ENCODE assay signal across 10 cellular contexts in genomic region chr5:178590924-178591423, GRCh38. TPM values are rescaled to one million over a fixed set of nuclear protein-coding genes. Genes with fewer than 3 reads are reported as not detected.
DNase-seq lines count a peak whose midpoint lies in the region; ATAC-seq and TF ChIP-seq lines count a peak whose summit lies in the region.
"Had no signal": no experiment of that assay in that cellular context is flagged by ENCODE, and none has a peak within 500 bp of the region (broad histone marks: within the 10 kb centered on the region; RNA-seq: fewer than 3 reads in every experiment).

No MANE protein-coding gene starts in this region.

- H3K4me1 ChIP-seq in sigmoid colon = peaks cover 0 to 27% (median 21%) of the 10 kb centered on the region in 4 donors

- POLR2A ChIA-PET in activated CD8-positive, alpha-beta T cell treated with anti-CD3 and anti-CD28 coated beads for 36 hours (lab: Charles Lee) = no interaction called here

- H3K4me3 ChIP-seq in sigmoid colon = peak overlapping the region in 2 of 4 donors; percentile 52 to 60
- H3K4me3 ChIP-seq: SJSA1 had no signal

- peaks cover 17% of the 10 kb centered on the region for H3K9me3 Mint-ChIP-seq in activated CD8-positive, alpha-beta T cell treated with anti-CD3 and anti-CD28 coated beads for 36 hours
- peaks cover 6% of the 10 kb centered on the region for H3K9me3 Mint-ChIP-seq in glutamatergic neuron (ENCODE audit: unreplicated experiment)

- WGBS in sigmoid colon, 2 donors = 39 to 41% methylated on average over 9 of the region's 9 CpGs

- TF ChIP-seq POLR2A in sigmoid colon (IDR thresholded peaks at IDR 0.05) = no peak

- H3K4me3 Mint-ChIP-seq in activated CD8-positive, alpha-beta T cell treated with anti-CD3 and anti-CD28 coated beads for 36 hours = peak overlapping the region; percentile 46
- peak overlapping the region; percentile 88 for H3K4me3 Mint-ChIP-seq in glutamatergic neuron (ENCODE audit: unreplicated experiment)

- H3K27me3 Mint-ChIP-seq in activated CD8-positive, alpha-beta T cell treated with anti-CD3 and anti-CD28 coated beads for 36 hours = peaks cover 34% of the 10 kb centered on the region
- peaks cover 6% of the 10 kb centered on the region for H3K27me3 Mint-ChIP-seq in glutamatergic neuron (ENCODE audit: unreplicated experiment)

- TF ChIP-seq CTCF in activated CD8-positive, alpha-beta T cell treated with anti-CD3 and anti-CD28 coated beads for 36 hours (IDR thresholded peaks at IDR 0.05) = peak; percentile 47
- TF ChIP-seq CTCF in glutamatergic neuron (IDR thresholded peaks at IDR 0.05; ENCODE audit: partially characterized antibody, unreplicated experiment) = no peak
- no peak for TF ChIP-seq CTCF in sigmoid colon (IDR thresholded peaks at IDR 0.05)

- CTCF ChIA-PET in activated CD8-positive, alpha-beta T cell treated with anti-CD3 and anti-CD28 coated beads for 36 hours (lab: Charles Lee) = interaction anchor here (0.6 to 2.2 kb wide), 9 partner anchors 9 to 362 kb away, joined by 3 to 6 read pairs (median 5); no protein-coding TSS in a partner anchor

- TF ChIP-seq EP300 in sigmoid colon (IDR thresholded peaks at IDR 0.05) = no peak

- DNase-seq in EH (ENCODE audit: low read depth) = peak; percentile 7
- DNase-seq in activated CD8-positive, alpha-beta T cell treated with anti-CD3 and anti-CD28 coated beads for 36 hours = no peak
- DNase-seq in glutamatergic neuron = no peak
- no peak for DNase-seq in sigmoid colon
- DNase-seq in NCI-H2029 treated with DMSO at 0.1 percent for 48 hours (lab: John Stamatoyannopoulos, UW) = no peak
- DNase-seq in kidney tubule cell (ENCODE audit: low spot score) = no peak
- DNase-seq in NCI-H1105 treated with DMSO at 0.1 percent for 48 hours (lab: John Stamatoyannopoulos, UW) = no peak
- DNase-seq: MM.1S had no signal

- H3K27ac Mint-ChIP-seq in activated CD8-positive, alpha-beta T cell treated with anti-CD3 and anti-CD28 coated beads for 36 hours = no peak overlapping the region
- no peak overlapping the region for H3K27ac Mint-ChIP-seq in glutamatergic neuron (ENCODE audit: unreplicated experiment)

- peaks cover 0 to 12% (median 5%) of the 10 kb centered on the region in 4 donors for H3K9me3 ChIP-seq in sigmoid colon

- peaks cover 3 to 23% (median 20%) of the 10 kb centered on the region in 3 donors for H3K27me3 ChIP-seq in sigmoid colon

- intact Hi-C loops in activated CD8-positive, alpha-beta T cell treated with anti-CD3 and anti-CD28 coated beads for 36 hours (cut with micrococcal nuclease) = no loop called here
- intact Hi-C loops in sigmoid colon (cut with DNase I) = loop anchor here (1.0 to 2.0 kb wide), 2 partner anchors 311 to 358 kb away; partner anchors contain the start of gene PHYKPL

- no peak for ATAC-seq in activated CD8-positive, alpha-beta T cell treated with anti-CD3 and anti-CD28 coated beads for 36 hours
- ATAC-seq in HG03159 (IDR thresholded peaks at IDR 0.05; ENCODE audit: unreplicated experiment) = no peak

- peaks cover 0 to 20% (median 0%) of the 10 kb centered on the region in 4 donors for H3K36me3 ChIP-seq in sigmoid colon

- peak overlapping the region in 3 of 4 donors; percentile 0 to 56 (median 55) for H3K27ac ChIP-seq in sigmoid colon
- H3K27ac ChIP-seq: SJSA1 had no signal

- H3K4me1 Mint-ChIP-seq in activated CD8-positive, alpha-beta T cell treated with anti-CD3 and anti-CD28 coated beads for 36 hours (ENCODE audit: low read depth) = peaks cover 6% of the 10 kb centered on the region
- H3K4me1 Mint-ChIP-seq in glutamatergic neuron (ENCODE audit: low read depth, unreplicated experiment) = no peaks in the 10 kb centered on the region

- peaks cover 17% of the 10 kb centered on the region for H3K36me3 Mint-ChIP-seq in activated CD8-positive, alpha-beta T cell treated with anti-CD3 and anti-CD28 coated beads for 36 hours (ENCODE audit: low read depth)
- peaks cover 22% of the 10 kb centered on the region for H3K36me3 Mint-ChIP-seq in glutamatergic neuron (ENCODE audit: unreplicated experiment)

RNA-seq across cellular contexts. Expression of gene COL23A1, which starts 0.8 kb away (rescaled TPM):
- under 1 TPM in 1 of 2 experiments, not detected in 1; 0.11 TPM for total RNA-seq in activated CD8-positive, alpha-beta T cell treated with anti-CD3 and anti-CD28 coated beads for 36 hours
- total RNA-seq in glutamatergic neuron (ENCODE audit: unreplicated experiment) = 2.9 TPM
- 1 to 10 TPM in 1 of 4 donors, under 1 TPM in 3; 0.28 to 1.2 (median 0.52) TPM for total RNA-seq in sigmoid colon
- polyA plus RNA-seq in sigmoid colon = under 1 TPM in 2 of 3 donors, not detected in 1; 0.46 to 0.96 TPM
- total RNA-seq: SJSA1 had no signal

RNA-seq across cellular contexts. Expression of gene CLK4, which starts 35.9 kb away (rescaled TPM):
- total RNA-seq in activated CD8-positive, alpha-beta T cell treated with anti-CD3 and anti-CD28 coated beads for 36 hours = 10 to 100 TPM; 21.1 to 24.2 TPM
- total RNA-seq in glutamatergic neuron (ENCODE audit: unreplicated experiment) = 29.4 TPM
- total RNA-seq in sigmoid colon = 10 to 100 TPM; 31.8 to 51.8 (median 40.3) TPM
- 10 to 100 TPM in 1 of 3 donors, 1 to 10 TPM in 2; 5.3 to 11.6 (median 7.8) TPM for polyA plus RNA-seq in sigmoid colon
